ENCODE assay signal across 9 cellular contexts in genomic region chrX:39850630-39851152, GRCh38.
A peak's percentile ranks its signal among the peaks of the same experiment; 100 is the strongest.
DNase-seq lines count a peak whose midpoint lies in the region; ATAC-seq, FAIRE-seq and TF ChIP-seq lines count a peak whose summit lies in the region.
"Had no signal": no experiment of that assay in that cellular context is flagged by ENCODE, and none has a peak within 500 bp of the region (broad histone marks: within the 10 kb centered on the region; RNA-seq: fewer than 3 reads in every experiment).

No MANE protein-coding gene starts in this region.

- H3K27me3 ChIP-seq in DND-41 (ENCODE audit: insufficient read depth, low read length, poor library complexity) = no peaks in the 10 kb centered on the region
- no peaks in the 10 kb centered on the region for H3K27me3 ChIP-seq in GM12878 (replicated peaks in 1 of 2; ENCODE audit: control insufficient read depth in 2 of 2, insufficient read depth in 2 of 2, low read length in 1 of 2)
- no peaks in the 10 kb centered on the region for H3K27me3 ChIP-seq in foreskin keratinocyte

- H3K9ac ChIP-seq in DND-41 (ENCODE audit: low read depth, low read length) (peak overlapping the region; percentile 31; the same call in 1 of the 2 replicates), GM12878 (ENCODE audit: control insufficient read depth, insufficient read depth, low read length) (no peak overlapping the region)

- H3K36me3 ChIP-seq in DND-41 (ENCODE audit: insufficient read depth, low read length) (no peaks in the 10 kb centered on the region), GM12878 (ENCODE audit: control insufficient read depth in 2 of 2, insufficient read depth in 2 of 2, low read length in 1 of 2) (no peaks in the 10 kb centered on the region)
- H3K36me3 ChIP-seq: thoracic aorta had no signal

- no peak overlapping the region for H3K4me3 ChIP-seq in DND-41 (ENCODE audit: low read depth in 1 of 2, low read length in 2 of 2)
- no peak overlapping the region for H3K4me3 ChIP-seq in GM12878
- H3K4me3 ChIP-seq: thoracic aorta had no signal

- no peak for FAIRE-seq in GM12878 (lab: Jason Lieb, UNC)

- RAD21 ChIA-PET in GM12878 (lab: Charles Lee; ENCODE audit: unreplicated experiment) = interaction anchor here (1.0 to 1.8 kb wide), 7 partner anchors 9 to 35 kb away, joined by 3 to 17 read pairs (median 4); no protein-coding TSS in a partner anchor

- H3K4me1 ChIP-seq in DND-41 (ENCODE audit: insufficient read depth, low read length) = peaks cover 56% of the 10 kb centered on the region
- H3K4me1 ChIP-seq in GM12878 (ENCODE audit: control insufficient read depth, insufficient read depth, low read length) = peaks cover 25% of the 10 kb centered on the region
- H3K4me1 ChIP-seq in foreskin keratinocyte = no peaks in the 10 kb centered on the region

- SMC1A ChIA-PET in GM12878 (lab: Charles Lee; ENCODE audit: uncharacterized antibody, unreplicated experiment) = interaction anchor here (1.2 to 6.6 kb wide), 5 partner anchors 15 to 618 kb away, joined by 3 to 51 read pairs (median 9); no protein-coding TSS in a partner anchor

- BruUV-seq in GM12878 (replicated peaks; lab: Mats Ljungman, UMichigan) = no TSS peak

- in situ Hi-C loops in GM12878 (cut with MboI) = no loop called here

- H3K79me2 ChIP-seq in DND-41 (ENCODE audit: insufficient read depth, low read length) (no peaks in the 10 kb centered on the region), GM12878 (ENCODE audit: control insufficient read depth, insufficient read depth, low read length) (peaks cover 9% of the 10 kb centered on the region)

- no peak overlapping the region for H2AFZ ChIP-seq in DND-41 (ENCODE audit: low read depth, low read length)
- no peak overlapping the region for H2AFZ ChIP-seq in GM12878 (ENCODE audit: control insufficient read depth, low read depth, low read length)

- no peak for TF ChIP-seq POLR2A in GM12878 (IDR thresholded peaks at IDR 0.05; ENCODE audit: low read depth, low read length)

- ATAC-seq in DND-41 (ENCODE audit: insufficient read depth, low read depth) (peak; percentile 62), GM12878 (no peak), GM18517 (IDR thresholded peaks at IDR 0.05; ENCODE audit: unreplicated experiment) (no peak), HG03280 (IDR thresholded peaks at IDR 0.05; ENCODE audit: unreplicated experiment) (no peak), foreskin keratinocyte (no peak)

- CTCF ChIA-PET in GM12878 (lab: Yijun Ruan, JAX) = interaction anchor here (1.2 kb wide), 1 partner anchor 9 kb away, joined by 4 read pairs; no protein-coding TSS in a partner anchor

- POLR2A ChIA-PET in GM12878 (lab: Charles Lee) = no interaction called here

- H3K9me3 ChIP-seq in DND-41 (ENCODE audit: insufficient read depth, low read length, severe bottlenecking) (no peaks in the 10 kb centered on the region), GM12878 (replicated peaks; ENCODE audit: control insufficient read depth, insufficient read depth, low read length) (no peaks in the 10 kb centered on the region; the same call in 2 of the 3 replicates)
- H3K9me3 ChIP-seq: thoracic aorta had no signal

- intact Hi-C loops in GM12878 (cut with micrococcal nuclease; ENCODE audit: unreplicated experiment) = loop anchor here (10.0 kb wide), 1 partner anchor 324 kb away; no protein-coding TSS in a partner anchor

- TF ChIP-seq RAD21 in GM12878 (IDR thresholded peaks at IDR 0.05; ENCODE audit: insufficient read depth, low read depth, low read length) = no peak

- peak overlapping the region; percentile 36 for H3K4me2 ChIP-seq in DND-41 (ENCODE audit: insufficient read depth, low read length)
- no peak overlapping the region; the same call in 1 of the 2 replicates for H3K4me2 ChIP-seq in GM12878 (ENCODE audit: control insufficient read depth, insufficient read depth)

- H3K27ac ChIP-seq in DND-41 (ENCODE audit: low read length) (peak overlapping the region; percentile 80), GM12878 (ENCODE audit: control insufficient read depth, insufficient read depth) (no peak overlapping the region), foreskin keratinocyte (no peak overlapping the region)
- H3K27ac ChIP-seq: thoracic aorta had no signal

- H4K20me1 ChIP-seq in DND-41 (ENCODE audit: insufficient read depth, low read length) = no peaks in the 10 kb centered on the region
- no peaks in the 10 kb centered on the region for H4K20me1 ChIP-seq in GM12878 (ENCODE audit: control insufficient read depth, insufficient read depth)

- 41% methylated on average over 3 of the region's 3 CpGs for WGBS in GM12878 (ENCODE audit: insufficient coverage, insufficient replicate concordance, low lambda C conversion rate, missing lambda C conversion rate)

- TF ChIP-seq CTCF in DND-41 (IDR thresholded peaks at IDR 0.05; ENCODE audit: borderline replicate concordance, extremely low read depth, low read length, poor library complexity, severe bottlenecking) (no peak), GM12878 (IDR thresholded peaks at IDR 0.05 in 2 of 3, conservative IDR thresholded peaks at IDR 0.05 in 1 of 3; ENCODE audit: control insufficient read depth in 2 of 3, extremely low read depth in 1 of 3, insufficient read depth in 1 of 3, low read depth in 3 of 3, low read length in 3 of 3) (no peak), GM20000 (IDR thresholded peaks at IDR 0.05; ENCODE audit: extremely low read depth, missing control alignments) (no peak), foreskin keratinocyte (conservative IDR thresholded peaks at IDR 0.05) (no peak)

- DNase-seq in A172 (ENCODE audit: low spot score) (peak; percentile 47), DND-41 (peak; percentile 87), NCI-H2171 treated with DMSO at 0.1 percent for 48 hours (lab: John Stamatoyannopoulos, UW) (peak; percentile 85), GM12878 (ENCODE audit: low read depth, low spot score) (no peak), GM20000 (ENCODE audit: low spot score) (no peak), foreskin keratinocyte (no peak)

- TF ChIP-seq EP300 in GM12878 (IDR thresholded peaks at IDR 0.05; ENCODE audit: borderline replicate concordance in 1 of 2, control insufficient read depth in 1 of 2, low read depth in 2 of 2, low read length in 2 of 2) = no peak

TF ChIP-seq in GM12878, 131 proteins besides CTCF, POLR2A, EP300 and RAD21:
- TF ChIP-seq NFIC (IDR thresholded peaks at IDR 0.05; ENCODE audit: low read depth, low read length) (peak; percentile 33; the same call in 1 of the 2 replicates), ZNF217 (IDR thresholded peaks at IDR 0.05) (no peak), RUNX3 (IDR thresholded peaks at IDR 0.05; ENCODE audit: low read length) (peak; percentile 38), ETV6 (conservative IDR thresholded peaks at IDR 0.05 in 1 of 2, IDR thresholded peaks at IDR 0.05 in 1 of 2; ENCODE audit: borderline replicate concordance in 1 of 2, low read depth in 1 of 2) (peak in 1 of 2 experiments; percentile 49; a peak in 1 of 4 replicates)

Comparison
In these comparisons a context has a peak if more than half of its experiments do, and no peak if none do; other contexts are left out.
1. DNase-seq: peak in A172 (single experiment), DND-41 (single experiment) and NCI-H2171 treated with DMSO at 0.1 percent for 48 hours (single experiment); none in GM12878 (single experiment), GM20000 (single experiment) and foreskin keratinocyte (0 of 2).